In genomic region chr2:105139556-105140236, GRCh38 we compare ENCODE assay signal across 21 cellular contexts.
DNase-seq lines count a peak whose midpoint lies in the region; ATAC-seq and TF ChIP-seq lines count a peak whose summit lies in the region.
"Had no signal": no experiment of that assay in that cellular context is flagged by ENCODE, and none has a peak within 500 bp of the region (broad histone marks: within the 10 kb centered on the region; RNA-seq: fewer than 3 reads in every experiment).

No MANE protein-coding gene starts in this region.

- WGBS in right cardiac atrium = 61% methylated on average over 6 of the region's 6 CpGs

- TF ChIP-seq CTCF in fibroblast of mammary gland (conservative IDR thresholded peaks at IDR 0.05; ENCODE audit: control insufficient read depth, insufficient read depth, low read depth, low read length) = no peak

- H3K4me3 ChIP-seq in SJCRH30 (no peak overlapping the region), fibroblast of mammary gland (ENCODE audit: control insufficient read depth, low read depth, low read length) (no peak overlapping the region), right cardiac atrium (ENCODE audit: low read length) (no peak overlapping the region)
- H3K4me3 ChIP-seq: BLaER1 treated with 17β-estradiol and CSF1 and Interleukin-3, amounts not matched to agents 10 nM and 100 nM; SJSA1 had no signal

- DNase-seq in HS-5 (ENCODE audit: low read depth) (peak; percentile 51), SJCRH30 (peak; percentile 77 to 78), fibroblast of mammary gland (ENCODE audit: low read depth) (peak; percentile 87), epidermal melanocyte (ENCODE audit: insufficient read length, low spot score) (no peak), G401 (ENCODE audit: low spot score) (no peak), RPMI8226 (no peak), right cardiac atrium (no peak)
- DNase-seq: ACHN; CD4-positive, alpha-beta memory T cell; DND-41; H9; HFFc6; KBM-7; NCI-H1092 treated with DMSO at 0.1 percent for 48 hours; NCI-H1436 treated with DMSO at 0.1 percent for 48 hours; NCI-H1930; NCI-H510A; NCI-H748 treated with DMSO at 0.1 percent for 48 hours had no signal

- no peaks in the 10 kb centered on the region; the same call in none of the 2 replicates for H3K9me3 ChIP-seq in SJCRH30 (replicated peaks)
- no peaks in the 10 kb centered on the region for H3K9me3 ChIP-seq in right cardiac atrium (ENCODE audit: control insufficient read depth, low read length)
- H3K9me3 ChIP-seq: BLaER1 treated with 17β-estradiol and CSF1 and Interleukin-3, amounts not matched to agents 10 nM and 100 nM; SJSA1 had no signal

- in situ Hi-C loops in G401 (cut with HindIII; ENCODE audit: low sequenced_read_pairs) = no loop called here

- H3K27ac ChIP-seq in SJCRH30 (peak overlapping the region; percentile 51), right cardiac atrium (ENCODE audit: low read length) (no peak overlapping the region)
- H3K27ac ChIP-seq: BLaER1 treated with 17β-estradiol and CSF1 and Interleukin-3, amounts not matched to agents 10 nM and 100 nM; SJSA1 had no signal

- no peak for ATAC-seq in right cardiac atrium
- ATAC-seq: Panc1 had no signal

- intact Hi-C loops in right cardiac atrium (cut with DNase I) = no loop called here

- H3K27me3 ChIP-seq in SJCRH30 (no peaks in the 10 kb centered on the region), right cardiac atrium (ENCODE audit: control insufficient read depth, insufficient read depth) (no peaks in the 10 kb centered on the region)

- H3K36me3 ChIP-seq in SJCRH30 = no peaks in the 10 kb centered on the region
- H3K36me3 ChIP-seq: BLaER1 treated with 17β-estradiol and CSF1 and Interleukin-3, amounts not matched to agents 10 nM and 100 nM; SJSA1 had no signal

- H3K4me1 ChIP-seq in SJCRH30 (peaks cover 21% of the 10 kb centered on the region), right cardiac atrium (ENCODE audit: control insufficient read depth, insufficient read depth, low read length) (no peaks in the 10 kb centered on the region)
- H3K4me1 ChIP-seq: SJSA1 had no signal

Comparison
In these comparisons a context has a peak if more than half of its experiments do, and no peak if none do; other contexts are left out.
1. DNase-seq: peak in HS-5 (single experiment), SJCRH30 (2 of 2) and fibroblast of mammary gland (single experiment); none in epidermal melanocyte (single experiment), G401 (single experiment), RPMI8226 (single experiment) and right cardiac atrium (0 of 3).